1 cellular context compared by ENCODE assay signal in the genomic region with DNA sequence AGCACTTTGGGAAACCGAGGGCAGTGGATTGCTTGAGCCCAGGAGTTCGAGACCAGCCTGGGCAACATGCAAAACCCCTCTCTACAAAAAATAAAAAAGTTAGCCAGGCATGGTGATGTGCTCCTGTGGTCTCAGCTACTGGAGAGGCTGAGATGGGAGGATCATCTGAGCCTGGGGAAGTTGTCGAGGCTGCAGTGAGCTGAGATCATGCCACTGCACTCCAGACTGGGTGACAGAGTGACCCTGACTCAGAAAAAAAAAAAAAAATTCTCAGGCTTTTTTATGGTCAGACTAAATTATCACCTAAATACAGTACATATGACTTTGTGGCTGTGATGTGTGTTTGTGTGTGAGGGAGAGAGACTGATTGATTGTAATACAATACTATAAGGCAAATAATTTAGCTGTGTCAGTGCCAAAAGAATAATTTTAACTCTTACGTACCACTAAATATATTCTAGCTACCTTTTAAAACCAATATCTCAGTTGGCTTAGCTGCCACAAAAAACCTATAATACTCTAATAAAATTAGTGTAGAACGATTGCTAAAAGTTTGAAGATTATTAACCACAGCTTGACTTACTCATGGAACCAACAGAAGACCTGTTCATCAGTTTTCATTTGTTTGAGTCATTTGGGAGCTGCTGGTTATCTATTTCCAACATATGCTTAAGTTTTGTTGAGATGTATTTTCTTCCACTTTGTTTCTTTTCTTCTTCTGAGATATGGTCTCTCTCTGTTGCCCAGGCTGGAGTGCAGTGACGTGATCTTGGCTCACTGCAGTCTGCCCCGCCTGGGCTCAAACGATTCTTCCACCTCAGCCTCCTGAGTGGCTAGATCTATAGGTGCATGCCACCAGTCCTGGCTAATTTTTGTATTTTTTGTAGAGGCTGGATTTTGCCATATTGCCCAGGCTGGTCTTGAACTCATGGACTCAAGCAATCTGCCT.
TF ChIP-seq lines count a peak whose summit lies in the region.

No MANE protein-coding gene starts in this region.

TF ChIP-seq in K562, 482 proteins besides CTCF, POLR2A, EP300 and RAD21 (continued from another document):
- TF ChIP-seq RNF219 (CRISPR knock-in tag; IDR thresholded peaks at IDR 0.05) (no peak), PHB (CRISPR knock-in tag; IDR thresholded peaks at IDR 0.05) (no peak), SOX6 (IDR thresholded peaks at IDR 0.05) (peak; percentile 96), ATF7 (IDR thresholded peaks at IDR 0.05) (peak; percentile 92), ZC3H8 (IDR thresholded peaks at IDR 0.05) (no peak), MEF2A (IDR thresholded peaks at IDR 0.05; ENCODE audit: control insufficient read depth, low read depth, low read length) (no peak), NRF1 (conservative IDR thresholded peaks at IDR 0.05 in 1 of 2, IDR thresholded peaks at IDR 0.05 in 1 of 2) (peak; percentile 54 to 62), TRIM28 (IDR thresholded peaks at IDR 0.05) (peak; percentile 54), SFPQ (IDR thresholded peaks at IDR 0.05; ENCODE audit: low read depth, low read length) (no peak), LEF1 (IDR thresholded peaks at IDR 0.05) (peak; percentile 88), EHMT2 (IDR thresholded peaks at IDR 0.05) (peak; percentile 62; the same call in 1 of the 2 replicates), POLR3G (IDR thresholded peaks at IDR 0.05; ENCODE audit: extremely low read depth, insufficient read length, insufficient replicate concordance) (no peak), FOXA3 (CRISPR knock-in tag; conservative IDR thresholded peaks at IDR 0.05 in 1 of 2, IDR thresholded peaks at IDR 0.05 in 1 of 2) (0 out of 4 replicates have a peak, but pooled peaks of 1 of the 2 experiments have one; percentile 4), GATAD2B (IDR thresholded peaks at IDR 0.05; ENCODE audit: borderline replicate concordance) (0 out of 2 replicates have a peak, but pooled peaks have one; percentile 49), ZFP30 (CRISPR knock-in tag; IDR thresholded peaks at IDR 0.05; ENCODE audit: borderline replicate concordance) (no peak), BCOR (IDR thresholded peaks at IDR 0.05) (peak; percentile 80), PTBP1 (IDR thresholded peaks at IDR 0.05; ENCODE audit: low read depth, low read length) (no peak), CHD1 (IDR thresholded peaks at IDR 0.05; ENCODE audit: low read length) (no peak), NCOR1 (IDR thresholded peaks at IDR 0.05) (peak; percentile 86)
- TF ChIP-seq, protein P1, sequence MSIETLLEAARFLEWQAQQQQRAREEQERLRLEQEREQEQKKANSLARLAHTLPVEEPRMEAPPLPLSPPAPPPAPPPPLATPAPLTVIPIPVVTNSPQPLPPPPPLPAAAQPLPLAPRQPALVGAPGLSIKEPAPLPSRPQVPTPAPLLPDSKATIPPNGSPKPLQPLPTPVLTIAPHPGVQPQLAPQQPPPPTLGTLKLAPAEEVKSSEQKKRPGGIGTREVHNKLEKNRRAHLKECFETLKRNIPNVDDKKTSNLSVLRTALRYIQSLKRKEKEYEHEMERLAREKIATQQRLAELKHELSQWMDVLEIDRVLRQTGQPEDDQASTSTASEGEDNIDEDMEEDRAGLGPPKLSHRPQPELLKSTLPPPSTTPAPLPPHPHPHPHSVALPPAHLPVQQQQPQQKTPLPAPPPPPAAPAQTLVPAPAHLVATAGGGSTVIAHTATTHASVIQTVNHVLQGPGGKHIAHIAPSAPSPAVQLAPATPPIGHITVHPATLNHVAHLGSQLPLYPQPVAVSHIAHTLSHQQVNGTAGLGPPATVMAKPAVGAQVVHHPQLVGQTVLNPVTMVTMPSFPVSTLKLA (conservative IDR thresholded peaks at IDR 0.05): peak in 1 of 2 experiments; percentile 59; a peak in 2 of 4 replicates
- TF ChIP-seq, protein P2, sequence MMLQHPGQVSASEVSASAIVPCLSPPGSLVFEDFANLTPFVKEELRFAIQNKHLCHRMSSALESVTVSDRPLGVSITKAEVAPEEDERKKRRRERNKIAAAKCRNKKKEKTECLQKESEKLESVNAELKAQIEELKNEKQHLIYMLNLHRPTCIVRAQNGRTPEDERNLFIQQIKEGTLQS (IDR thresholded peaks at IDR 0.05): peak; percentile 76
- TF ChIP-seq, protein P2 (CRISPR knock-in tag; conservative IDR thresholded peaks at IDR 0.05): no peak
- TF ChIP-seq, protein P3, sequence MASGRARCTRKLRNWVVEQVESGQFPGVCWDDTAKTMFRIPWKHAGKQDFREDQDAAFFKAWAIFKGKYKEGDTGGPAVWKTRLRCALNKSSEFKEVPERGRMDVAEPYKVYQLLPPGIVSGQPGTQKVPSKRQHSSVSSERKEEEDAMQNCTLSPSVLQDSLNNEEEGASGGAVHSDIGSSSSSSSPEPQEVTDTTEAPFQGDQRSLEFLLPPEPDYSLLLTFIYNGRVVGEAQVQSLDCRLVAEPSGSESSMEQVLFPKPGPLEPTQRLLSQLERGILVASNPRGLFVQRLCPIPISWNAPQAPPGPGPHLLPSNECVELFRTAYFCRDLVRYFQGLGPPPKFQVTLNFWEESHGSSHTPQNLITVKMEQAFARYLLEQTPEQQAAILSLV (tag; IDR thresholded peaks at IDR 0.05): no peak
